22 cellular contexts compared by ENCODE assay signal in the genomic region with DNA sequence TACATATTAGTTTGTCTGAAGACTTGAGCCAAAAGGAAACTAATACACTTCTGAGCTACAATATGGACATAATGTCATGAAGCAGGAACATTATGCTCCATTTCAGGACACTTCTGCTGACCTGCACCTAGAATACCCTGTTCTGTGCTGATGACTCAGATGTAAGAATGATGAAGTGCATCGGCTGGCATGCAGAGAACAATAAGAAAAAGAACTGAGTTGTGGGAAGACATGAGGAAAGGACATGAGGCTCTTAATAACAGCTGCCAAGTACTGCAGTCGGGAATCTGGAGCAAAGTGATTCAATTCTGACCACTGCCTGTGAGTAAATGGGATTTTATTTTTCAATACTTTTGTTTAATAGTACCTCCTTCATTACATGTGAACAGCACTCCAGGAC.
DNase-seq lines count a peak whose midpoint lies in the region; ATAC-seq, FAIRE-seq and TF ChIP-seq lines count a peak whose summit lies in the region.
"Had no signal": no experiment of that assay in that cellular context is flagged by ENCODE, and none has a peak within 500 bp of the region (broad histone marks: within the 10 kb centered on the region; RNA-seq: fewer than 3 reads in every experiment).

No MANE protein-coding gene starts in this region.

- DNase-seq in PC-3 (peak; percentile 52), cardiac fibroblast (ENCODE audit: low read depth in 2 of 2) (peak; percentile 7 to 89), iris pigment epithelial cell (ENCODE audit: low read depth) (peak; percentile 8), urothelium cell line (ENCODE audit: low spot score) (peak; percentile 75)
- no peak for DNase-seq in T-helper 2 cell treated with Interferon-gamma antibody and Interleukin-4, amounts not matched to agents 5 μg/mL and 100 μg/mL, for 36 hours (ENCODE audit: low spot score)
- DNase-seq in stimulated activated CD8-positive, alpha-beta memory T cell treated with anti-CD3 and anti-CD28 coated beads, Interleukin-4, amount 100 ng/mL, for 48 hours, result no peak
- DNase-seq: activated naive CD4-positive, alpha-beta T cell treated with Interleukin-2 at 50 U/mL for 16 hours; activated T-cell treated with anti-CD3 and anti-CD28 coated beads, Interleukin-2, amount 50 U/mL, for 48 hours; CD4-positive, CD25-positive, alpha-beta regulatory T cell; DMS53; erythroblast; HCEC 1CT; left colon; natural killer cell; NCI-H69; pancreas; right lobe of liver; Right ventricle myocardium superior; substantia nigra; uterus had no signal

- no peaks in the 10 kb centered on the region for H4K20me1 ChIP-seq in PC-3 (ENCODE audit: low read length)

- no peaks in the 10 kb centered on the region for H3F3A ChIP-seq in PC-3 (ENCODE audit: low read length, unreplicated experiment)

- H3K4me3 ChIP-seq in PC-3 (ENCODE audit: low read length), result no peak overlapping the region
- H3K4me3 ChIP-seq in cardiac fibroblast (replicated peaks in 1 of 2; ENCODE audit: low read depth in 2 of 2, low read length in 2 of 2), result no peak overlapping the region
- H3K4me3 ChIP-seq: pancreas, right lobe of liver, uterus had no signal

- H3K27ac Mint-ChIP-seq in T-helper 2 cell treated with Interferon-gamma antibody and Interleukin-4, amounts not matched to agents 5 μg/mL and 100 μg/mL, for 36 hours, result no peak overlapping the region
- H3K27ac Mint-ChIP-seq: CD4-positive, CD25-positive, alpha-beta regulatory T cell; natural killer cell had no signal

- TF ChIP-seq CTCF in PC-3 (conservative IDR thresholded peaks at IDR 0.05; ENCODE audit: low read depth, low read length) (no peak), cardiac fibroblast (IDR thresholded peaks at IDR 0.05; ENCODE audit: low read depth, low read length) (no peak)

- BruUV-seq in PC-3 (replicated peaks; lab: Mats Ljungman, UMichigan), result no TSS peak

- POLR2A ChIA-PET in PC-3 (lab: Charles Lee; ENCODE audit: unreplicated experiment), result no interaction called here

- no peaks in the 10 kb centered on the region for H3K27me3 Mint-ChIP-seq in T-helper 2 cell treated with Interferon-gamma antibody and Interleukin-4, amounts not matched to agents 5 μg/mL and 100 μg/mL, for 36 hours (ENCODE audit: low read depth)
- H3K27me3 Mint-ChIP-seq: CD4-positive, CD25-positive, alpha-beta regulatory T cell; central memory CD8-positive, alpha-beta T cell had no signal

- CTCF ChIA-PET in PC-3 (lab: Charles Lee), result no interaction called here

- no peaks in the 10 kb centered on the region for H3K4me1 Mint-ChIP-seq in T-helper 2 cell treated with Interferon-gamma antibody and Interleukin-4, amounts not matched to agents 5 μg/mL and 100 μg/mL, for 36 hours (ENCODE audit: low read depth)
- H3K4me1 Mint-ChIP-seq: CD4-positive, CD25-positive, alpha-beta regulatory T cell; central memory CD8-positive, alpha-beta T cell; natural killer cell had no signal

- no peaks in the 10 kb centered on the region for H3K79me2 ChIP-seq in PC-3 (ENCODE audit: low read length)

- peak; percentile 64 for ATAC-seq in PC-3
- no peak for ATAC-seq in GM18861 (IDR thresholded peaks at IDR 0.05; ENCODE audit: unreplicated experiment)
- ATAC-seq: left colon, natural killer cell, pancreas, right lobe of liver had no signal

- no peak overlapping the region for H3K4me3 Mint-ChIP-seq in T-helper 2 cell treated with Interferon-gamma antibody and Interleukin-4, amounts not matched to agents 5 μg/mL and 100 μg/mL, for 36 hours
- H3K4me3 Mint-ChIP-seq: CD4-positive, CD25-positive, alpha-beta regulatory T cell; central memory CD8-positive, alpha-beta T cell; natural killer cell had no signal

- H3K36me3 ChIP-seq in PC-3 (ENCODE audit: low read depth, low read length), result no peaks in the 10 kb centered on the region
- H3K36me3 ChIP-seq: pancreas, right lobe of liver, uterus had no signal

- no peaks in the 10 kb centered on the region for H3K9me3 ChIP-seq in PC-3 (ENCODE audit: low read length)
- H3K9me3 ChIP-seq: pancreas, right lobe of liver, uterus had no signal

- FAIRE-seq in urothelium cell line (lab: Jason Lieb, UNC), result peak; percentile 82
- FAIRE-seq: pancreas had no signal

- H3K27me3 ChIP-seq in PC-3 (ENCODE audit: low read length), result no peaks in the 10 kb centered on the region
- H3K27me3 ChIP-seq: pancreas, right lobe of liver, uterus had no signal

- no peak overlapping the region for H3K9ac ChIP-seq in PC-3 (ENCODE audit: low read length)

- no peak overlapping the region for H2AFZ ChIP-seq in PC-3 (ENCODE audit: low read length)

- no peak overlapping the region for H3K4me2 ChIP-seq in PC-3 (ENCODE audit: low read length)

- peaks cover 48% of the 10 kb centered on the region for H3K9me3 Mint-ChIP-seq in T-helper 2 cell treated with Interferon-gamma antibody and Interleukin-4, amounts not matched to agents 5 μg/mL and 100 μg/mL, for 36 hours

- no peak overlapping the region for H3K27ac ChIP-seq in PC-3 (ENCODE audit: low read length)
- H3K27ac ChIP-seq: pancreas, right lobe of liver, uterus had no signal

- H3K4me1 ChIP-seq in PC-3 (ENCODE audit: insufficient read depth, low read length), result no peaks in the 10 kb centered on the region
- H3K4me1 ChIP-seq: pancreas, right lobe of liver, uterus had no signal

- intact Hi-C loops in PC-3 (cut with micrococcal nuclease), result no loop called here

- H3K36me3 Mint-ChIP-seq in T-helper 2 cell treated with Interferon-gamma antibody and Interleukin-4, amounts not matched to agents 5 μg/mL and 100 μg/mL, for 36 hours (ENCODE audit: low read depth), result no peaks in the 10 kb centered on the region

- no peaks in the 10 kb centered on the region for H3K9me2 ChIP-seq in PC-3 (replicated peaks; ENCODE audit: low read length)

Comparison
In these comparisons a context has a peak if more than half of its experiments do, and no peak if none do; other contexts are left out.
1. DNase-seq: peak in PC-3 (single experiment), cardiac fibroblast (2 of 2), iris pigment epithelial cell (single experiment) and urothelium cell line (single experiment); none in T-helper 2 cell treated with Interferon-gamma antibody and Interleukin-4, amounts not matched to agents 5 μg/mL and 100 μg/mL, for 36 hours (single experiment) and stimulated activated CD8-positive, alpha-beta memory T cell treated with anti-CD3 and anti-CD28 coated beads, Interleukin-4, amount 100 ng/mL, for 48 hours (single experiment).